1 cellular context compared by ENCODE assay signal in the genomic region with DNA sequence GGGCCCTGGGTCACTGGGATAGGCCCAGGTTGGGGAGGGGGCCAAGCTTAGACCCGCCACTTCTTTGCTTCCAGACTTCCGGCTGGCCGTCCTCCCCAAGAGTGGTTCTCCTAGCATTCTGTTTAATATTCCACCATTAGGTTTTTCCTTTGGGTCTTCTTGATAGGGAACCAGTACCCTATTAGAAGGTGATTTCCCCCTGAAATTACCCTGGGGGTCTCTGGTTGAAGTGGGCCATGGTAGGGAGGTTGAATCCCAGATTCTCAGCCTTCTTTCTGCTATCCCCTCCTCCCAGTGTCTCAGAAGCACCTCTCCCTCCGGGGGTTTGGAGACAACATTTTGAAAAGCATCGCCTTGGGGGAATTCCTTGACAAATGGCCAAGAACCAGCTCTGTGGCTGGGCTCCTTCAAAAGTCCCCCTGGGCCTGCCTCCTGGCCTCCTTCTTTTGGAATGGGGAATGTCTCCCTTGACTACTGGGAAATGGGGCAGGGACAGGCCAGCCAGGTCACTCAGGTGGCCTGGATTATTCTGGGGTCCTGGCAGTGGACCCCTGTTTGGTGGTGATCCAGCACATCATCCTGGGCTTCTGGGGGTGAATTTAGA.
TF ChIP-seq lines count a peak whose summit lies in the region.

No MANE protein-coding gene starts in this region.

TF ChIP-seq in GM23338, 12 proteins besides CTCF, POLR2A, EP300 and RAD21 (continued from another document):
- TF ChIP-seq ZNF462 (CRISPR knock-in tag; IDR thresholded peaks at IDR 0.05) (no peak), STAT1 (IDR thresholded peaks at IDR 0.05; ENCODE audit: unreplicated experiment) (no peak), JUNB (IDR thresholded peaks at IDR 0.05; ENCODE audit: unreplicated experiment) (no peak)
